In genomic region chr3:169104541-169104940, GRCh38 we compare ENCODE assay signal across 13 cellular contexts.
DNase-seq lines count a peak whose midpoint lies in the region; ATAC-seq and TF ChIP-seq lines count a peak whose summit lies in the region.
"Had no signal": no experiment of that assay in that cellular context is flagged by ENCODE, and none has a peak within 500 bp of the region (broad histone marks: within the 10 kb centered on the region; RNA-seq: fewer than 3 reads in every experiment).

No MANE protein-coding gene starts in this region.

- no peaks in the 10 kb centered on the region for H3K9me3 ChIP-seq in trophoblast cell (ENCODE audit: insufficient read depth, low read depth, low read length)
- H3K9me3 ChIP-seq in adrenal gland (replicated peaks in 1 of 3), result no peaks in the 10 kb centered on the region

- H3K27me3 ChIP-seq in trophoblast cell (ENCODE audit: insufficient read depth, low read length) (no peaks in the 10 kb centered on the region), adrenal gland (peaks cover 4% of the 10 kb centered on the region)

- H2AFZ ChIP-seq in trophoblast cell (ENCODE audit: insufficient read depth, low read length, poor library complexity), result no peak overlapping the region

- H3K4ac ChIP-seq in trophoblast cell (ENCODE audit: low read depth, low read length), result no peak overlapping the region

- H3K79me2 ChIP-seq in trophoblast cell (ENCODE audit: control insufficient read depth, insufficient read depth, low read length, poor library complexity), result no peaks in the 10 kb centered on the region

- no peak for TF ChIP-seq CTCF in cardiac fibroblast (IDR thresholded peaks at IDR 0.05; ENCODE audit: low read depth, low read length)
- TF ChIP-seq CTCF in adrenal gland (IDR thresholded peaks at IDR 0.05), result no peak

- H3K4me2 ChIP-seq in trophoblast cell (ENCODE audit: low read length), result no peak overlapping the region

- H4K91ac ChIP-seq in trophoblast cell (ENCODE audit: low read depth, low read length), result no peak overlapping the region

- H3K14ac ChIP-seq in trophoblast cell (ENCODE audit: low read length), result no peak overlapping the region

- no peak overlapping the region for H2BK5ac ChIP-seq in trophoblast cell (ENCODE audit: low read depth, low read length, poor library complexity)

- ATAC-seq in HG03139 (IDR thresholded peaks at IDR 0.05; ENCODE audit: unreplicated experiment), result no peak
- no peak for ATAC-seq in GM21447 (IDR thresholded peaks at IDR 0.05; ENCODE audit: unreplicated experiment)
- ATAC-seq: activated CD4-positive, alpha-beta T cell treated with anti-CD3 and anti-CD28 coated beads for 36 hours had no signal

- intact Hi-C loops in adrenal gland (cut with DNase I), result no loop called here

- H2BK12ac ChIP-seq in trophoblast cell (ENCODE audit: low read length), result no peak overlapping the region

- H4K12ac ChIP-seq in trophoblast cell (ENCODE audit: low read depth, low read length), result no peak overlapping the region

- DNase-seq in Daoy (ENCODE audit: low read depth) (peak; percentile 41), NCI-H2107 treated with DMSO at 0.1 percent for 48 hours (lab: John Stamatoyannopoulos, UW; ENCODE audit: unreplicated experiment) (peak; percentile 93), cardiac fibroblast (ENCODE audit: low read depth in 2 of 2) (peak; percentile 66 to 81), renal cortical epithelial cell (ENCODE audit: low read depth) (peak; percentile 94), trophoblast cell (no peak), adrenal gland (no peak)
- DNase-seq: activated CD4-positive, alpha-beta T cell treated with anti-CD3 and anti-CD28 coated beads for 36 hours; activated T-cell treated with anti-CD3 and anti-CD28 coated beads, Interleukin-2, amount 50 U/mL, for 24 hours; amniotic stem cell; COR-L47; NCI-H146 had no signal

- no peaks in the 10 kb centered on the region for H3K79me1 ChIP-seq in trophoblast cell (ENCODE audit: low read length)

- no CpG with 5 or more reads among the region's 3 CpGs for WGBS in trophoblast cell (ENCODE audit: extremely low coverage, insufficient coverage, insufficient read length)
- WGBS in adrenal gland, 4 donors, result 40 to 44% (median 42%) methylated on average over 3 of the region's 3 CpGs

- H3K18ac ChIP-seq in trophoblast cell (ENCODE audit: low read length), result no peak overlapping the region

- H3K23ac ChIP-seq in trophoblast cell (ENCODE audit: low read length), result no peak overlapping the region

- TF ChIP-seq POLR2A in adrenal gland (IDR thresholded peaks at IDR 0.05), result no peak

- no peak overlapping the region for H2AK5ac ChIP-seq in trophoblast cell (ENCODE audit: low read length)

- H3K36me3 ChIP-seq in trophoblast cell (ENCODE audit: control insufficient read depth in 1 of 2, insufficient read depth in 2 of 2, low read length in 2 of 2) (peaks cover 0 to 2% of the 10 kb centered on the region in 2 experiments), adrenal gland (replicated peaks in 1 of 2) (no peaks in the 10 kb centered on the region)

- H3K4me3 ChIP-seq in cardiac fibroblast (replicated peaks in 1 of 2; ENCODE audit: low read depth in 2 of 2, low read length in 2 of 2), result no peak overlapping the region
- H3K4me3 ChIP-seq in trophoblast cell (ENCODE audit: low read depth, low read length), result no peak overlapping the region
- no peak overlapping the region for H3K4me3 ChIP-seq in adrenal gland

- no peak overlapping the region for H2BK120ac ChIP-seq in trophoblast cell (ENCODE audit: insufficient read depth, low read length, poor library complexity)

- H3K9ac ChIP-seq in trophoblast cell (ENCODE audit: low read length), result no peak overlapping the region

- H3K27ac ChIP-seq in trophoblast cell (ENCODE audit: low read depth, low read length) (no peak overlapping the region), adrenal gland (no peak overlapping the region)

- no peak overlapping the region for H4K8ac ChIP-seq in trophoblast cell (ENCODE audit: low read depth, low read length)

- H3K4me1 ChIP-seq in trophoblast cell (ENCODE audit: control insufficient read depth in 1 of 2, insufficient read depth in 2 of 2, low read length in 2 of 2) (no peaks in the 10 kb centered on the region), adrenal gland (replicated peaks in 1 of 2) (no peaks in the 10 kb centered on the region)

Comparison
In these comparisons a context has a peak if more than half of its experiments do, and no peak if none do; other contexts are left out.
1. DNase-seq: peak in Daoy (single experiment), NCI-H2107 treated with DMSO at 0.1 percent for 48 hours (single experiment), cardiac fibroblast (2 of 2) and renal cortical epithelial cell (single experiment); none in trophoblast cell (0 of 2) and adrenal gland (0 of 7).